In genomic region chr17:68906638-68907037, GRCh38 we compare ENCODE assay signal across 12 cellular contexts. TPM values are rescaled to one million over a fixed set of nuclear protein-coding genes. Genes with fewer than 3 reads are reported as not detected.
DNase-seq lines count a peak whose midpoint lies in the region; ATAC-seq and TF ChIP-seq lines count a peak whose summit lies in the region.
"Had no signal": no experiment of that assay in that cellular context is flagged by ENCODE, and none has a peak within 500 bp of the region (broad histone marks: within the 10 kb centered on the region; RNA-seq: fewer than 3 reads in every experiment).

No MANE protein-coding gene starts in this region.

- H3K9me3 ChIP-seq in DND-41 (ENCODE audit: insufficient read depth, low read length, severe bottlenecking): no peaks in the 10 kb centered on the region

- H3K9me3 Mint-ChIP-seq in neural crest cell: peaks cover under 1% of the 10 kb centered on the region
- H3K9me3 Mint-ChIP-seq: activated naive CD8-positive, alpha-beta T cell treated with anti-CD3 and anti-CD28 coated beads, Interleukin-2, amount 50 U/mL, for 24 hours had no signal

- no peak overlapping the region for H2AFZ ChIP-seq in DND-41 (ENCODE audit: low read depth, low read length)

- no peak for ATAC-seq in DND-41 (ENCODE audit: insufficient read depth, low read depth)
- ATAC-seq: activated naive CD8-positive, alpha-beta T cell treated with anti-CD3 and anti-CD28 coated beads, Interleukin-2, amount 50 U/mL, for 24 hours; naive thymus-derived CD4-positive, alpha-beta T cell; stimulated activated naive CD8-positive, alpha-beta T cell treated with anti-CD3 and anti-CD28 coated beads, Interleukin-15, Interleukin-2, amounts not matched to agents 100 U/mL and 50 U/mL, for 24 hours had no signal

- no peak for DNase-seq in DND-41
- DNase-seq in NCI-H460 (ENCODE audit: extremely low read depth, low read depth): peak; percentile 27
- peak; percentile 68 for DNase-seq in choroid plexus epithelial cell (ENCODE audit: low read depth)
- DNase-seq in neural crest cell (ENCODE audit: low read depth, low spot score): no peak
- DNase-seq in stimulated activated naive CD4-positive, alpha-beta T cell treated with Interleukin-2 at 50 U/mL for 16 hours (lab: John Stamatoyannopoulos, UW): no peak
- DNase-seq in HuH-7 (ENCODE audit: low spot score): no peak
- no peak for DNase-seq in NCI-H2107 treated with DMSO at 0.1 percent for 48 hours (lab: John Stamatoyannopoulos, UW; ENCODE audit: unreplicated experiment)
- no peak for DNase-seq in NCI-H510A (lab: John Stamatoyannopoulos, UW)
- DNase-seq: activated naive CD8-positive, alpha-beta T cell treated with anti-CD3 and anti-CD28 coated beads, Interleukin-2, amount 50 U/mL, for 24 hours; naive thymus-derived CD4-positive, alpha-beta T cell; stimulated activated naive CD8-positive, alpha-beta T cell treated with anti-CD3 and anti-CD28 coated beads, Interleukin-15, Interleukin-2, amounts not matched to agents 100 U/mL and 50 U/mL, for 24 hours had no signal

- H3K9ac ChIP-seq in DND-41 (ENCODE audit: low read depth, low read length): no peak overlapping the region

- no peaks in the 10 kb centered on the region for H3K4me1 ChIP-seq in DND-41 (ENCODE audit: insufficient read depth, low read length)

- H3K27me3 Mint-ChIP-seq in neural crest cell (ENCODE audit: low read depth): no peaks in the 10 kb centered on the region

- no peak overlapping the region for H3K4me2 ChIP-seq in DND-41 (ENCODE audit: insufficient read depth, low read length)

- peaks cover 3% of the 10 kb centered on the region for H3K27me3 ChIP-seq in DND-41 (ENCODE audit: insufficient read depth, low read length, poor library complexity)

- H3K4me3 ChIP-seq in DND-41 (ENCODE audit: low read depth in 1 of 2, low read length in 2 of 2) (no peak overlapping the region), choroid plexus epithelial cell (ENCODE audit: low read depth, low read length) (no peak overlapping the region)
- H3K4me3 ChIP-seq: SK-N-MC had no signal

- no peak overlapping the region for H3K27ac ChIP-seq in DND-41 (ENCODE audit: low read length)
- H3K27ac ChIP-seq: SK-N-MC had no signal

- no peaks in the 10 kb centered on the region for H4K20me1 ChIP-seq in DND-41 (ENCODE audit: insufficient read depth, low read length)

- no peak overlapping the region for H3K4me3 Mint-ChIP-seq in neural crest cell
- H3K4me3 Mint-ChIP-seq: activated naive CD8-positive, alpha-beta T cell treated with anti-CD3 and anti-CD28 coated beads, Interleukin-2, amount 50 U/mL, for 24 hours; naive thymus-derived CD4-positive, alpha-beta T cell had no signal

- TF ChIP-seq CTCF in DND-41 (IDR thresholded peaks at IDR 0.05; ENCODE audit: borderline replicate concordance, extremely low read depth, low read length, poor library complexity, severe bottlenecking) (peak; percentile 50), choroid plexus epithelial cell (conservative IDR thresholded peaks at IDR 0.05; ENCODE audit: low read depth, low read length) (peak; percentile 70), neural crest cell (conservative IDR thresholded peaks at IDR 0.05) (peak; percentile 61)

- no peak overlapping the region for H3K27ac Mint-ChIP-seq in neural crest cell (ENCODE audit: unreplicated experiment)
- H3K27ac Mint-ChIP-seq: activated naive CD8-positive, alpha-beta T cell treated with anti-CD3 and anti-CD28 coated beads, Interleukin-2, amount 50 U/mL, for 24 hours; naive thymus-derived CD4-positive, alpha-beta T cell had no signal

- H3K36me3 ChIP-seq in DND-41 (ENCODE audit: insufficient read depth, low read length): no peaks in the 10 kb centered on the region

- H3K79me2 ChIP-seq in DND-41 (ENCODE audit: insufficient read depth, low read length): no peaks in the 10 kb centered on the region

- peaks cover 8% of the 10 kb centered on the region for H3K36me3 Mint-ChIP-seq in neural crest cell (ENCODE audit: low read depth)
- H3K36me3 Mint-ChIP-seq: naive thymus-derived CD4-positive, alpha-beta T cell had no signal

- H3K4me1 Mint-ChIP-seq in neural crest cell: peaks cover 58% of the 10 kb centered on the region
- H3K4me1 Mint-ChIP-seq: activated naive CD8-positive, alpha-beta T cell treated with anti-CD3 and anti-CD28 coated beads, Interleukin-2, amount 50 U/mL, for 24 hours; naive thymus-derived CD4-positive, alpha-beta T cell had no signal

RNA-seq across cellular contexts. Expression of gene ABCA8, which starts 48.6 kb away (rescaled TPM):
- 24.4 and 27.4 TPM in 2 replicates for total RNA-seq in NCI-H460 (2014; rRNA removed; shearing (Covaris generic))
- 30.6 and 45.9 TPM in 2 replicates for polyA plus RNA-seq in NCI-H460 (2014; cell fraction: nucleus; rRNA removed)
- 12.1 and 13.3 TPM in 2 replicates for total RNA-seq in neural crest cell
- total RNA-seq: naive thymus-derived CD4-positive, alpha-beta T cell had no signal
- polyA plus RNA-seq: naive thymus-derived CD4-positive, alpha-beta T cell had no signal

Comparison
In these comparisons a context has a peak if more than half of its experiments do, and no peak if none do; other contexts are left out.
1. DNase-seq: peak in NCI-H460 (single experiment) and choroid plexus epithelial cell (single experiment); none in DND-41 (single experiment), neural crest cell (single experiment), stimulated activated naive CD4-positive, alpha-beta T cell treated with Interleukin-2 at 50 U/mL for 16 hours (single experiment), HuH-7 (single experiment), NCI-H2107 treated with DMSO at 0.1 percent for 48 hours (single experiment) and NCI-H510A (single experiment).
2. Peak in every context shown above with its lines, with median percentiles within 50 percentile points of each other: CTCF ChIP-seq.